8 cellular contexts compared by ENCODE assay signal in genomic region chr9:6827370-6827949, GRCh38.
DNase-seq lines count a peak whose midpoint lies in the region; ATAC-seq and TF ChIP-seq lines count a peak whose summit lies in the region.

No MANE protein-coding gene starts in this region.

- peak overlapping the region in 2 of 6 donors; percentile 14 to 49 for H3K27ac Mint-ChIP-seq in immature natural killer cell
- peak overlapping the region in 1 of 2 donors; percentile 90 for H3K27ac Mint-ChIP-seq in stimulated activated naive CD8-positive, alpha-beta T cell treated with anti-CD3 and anti-CD28 coated beads, Interleukin-15, amount 100 ng/mL, for 72 hours

- H3K36me3 ChIP-seq in adrenal gland (replicated peaks in 1 of 2) = no peaks in the 10 kb centered on the region

- H3K27ac ChIP-seq in adrenal gland = no peak overlapping the region

- peaks cover 10 to 32% of the 10 kb centered on the region in 2 donors for H3K4me1 Mint-ChIP-seq in immature natural killer cell
- peaks cover 10% of the 10 kb centered on the region for H3K4me1 Mint-ChIP-seq in stimulated activated naive CD8-positive, alpha-beta T cell treated with anti-CD3 and anti-CD28 coated beads, Interleukin-15, amount 100 ng/mL, for 72 hours

- H3K4me3 ChIP-seq in HFF-Myc (replicated peaks; ENCODE audit: low read depth, low read length) (no peak overlapping the region), adrenal gland (no peak overlapping the region)

- peak; percentile 80 for ATAC-seq in stimulated activated naive CD8-positive, alpha-beta T cell treated with anti-CD3 and anti-CD28 coated beads, Interleukin-15, amount 100 ng/mL, for 72 hours
- ATAC-seq in HG03432 (IDR thresholded peaks at IDR 0.05; ENCODE audit: unreplicated experiment) = no peak

- no peaks in the 10 kb centered on the region for H3K9me3 ChIP-seq in adrenal gland (replicated peaks in 1 of 3)

- WGBS in adrenal gland, 4 donors = 32 to 36% (median 34%) methylated on average over 3 of the region's 3 CpGs

- no peaks in the 10 kb centered on the region for H3K9me3 Mint-ChIP-seq in immature natural killer cell
- peaks cover 0 to 7% of the 10 kb centered on the region in 2 donors for H3K9me3 Mint-ChIP-seq in stimulated activated naive CD8-positive, alpha-beta T cell treated with anti-CD3 and anti-CD28 coated beads, Interleukin-15, amount 100 ng/mL, for 72 hours

- H3K4me3 Mint-ChIP-seq in immature natural killer cell = no peak overlapping the region
- H3K4me3 Mint-ChIP-seq in stimulated activated naive CD8-positive, alpha-beta T cell treated with anti-CD3 and anti-CD28 coated beads, Interleukin-15, amount 100 ng/mL, for 72 hours = no peak overlapping the region

- H3K27me3 ChIP-seq in adrenal gland = no peaks in the 10 kb centered on the region

- H3K27me3 Mint-ChIP-seq in immature natural killer cell (ENCODE audit: low read depth in 3 of 3) = no peaks in the 10 kb centered on the region
- H3K27me3 Mint-ChIP-seq in stimulated activated naive CD8-positive, alpha-beta T cell treated with anti-CD3 and anti-CD28 coated beads, Interleukin-15, amount 100 ng/mL, for 72 hours = no peaks in the 10 kb centered on the region

- DNase-seq in activated CD8-positive, alpha-beta memory T cell treated with anti-CD3 and anti-CD28 coated beads, Interleukin-2, amount 50 U/mL, for 4 hours = peak; percentile 23
- no peak for DNase-seq in activated CD8-positive, alpha-beta memory T cell treated with anti-CD3 and anti-CD28 coated beads, Interleukin-2, amount 50 U/mL, for 48 hours
- no peak for DNase-seq in HFF-Myc (ENCODE audit: extremely low read depth, low read depth)
- DNase-seq in NCI-H526 treated with DMSO at 0.1 percent for 48 hours (lab: John Stamatoyannopoulos, UW) = peak; percentile 15
- peak in 2 of 7 donors; percentile 29 to 32 for DNase-seq in adrenal gland
- peak; percentile 14 to 35 (median 31) for DNase-seq in immature natural killer cell
- DNase-seq in stimulated activated naive CD8-positive, alpha-beta T cell treated with anti-CD3 and anti-CD28 coated beads, Interleukin-15, amount 100 ng/mL, for 72 hours = peak; percentile 47 to 52

- TF ChIP-seq CTCF in HFF-Myc (IDR thresholded peaks at IDR 0.05; ENCODE audit: low read depth, low read length, missing control alignments) = peak; percentile 57
- TF ChIP-seq CTCF in adrenal gland (IDR thresholded peaks at IDR 0.05) = peak; percentile 29 to 66 (median 56)

- TF ChIP-seq POLR2A in adrenal gland (IDR thresholded peaks at IDR 0.05) = no peak

- H3K36me3 Mint-ChIP-seq in immature natural killer cell = peaks cover 0 to 25% (median 11%) of the 10 kb centered on the region in 3 donors

- intact Hi-C loops in adrenal gland (cut with DNase I) = no loop called here

- H3K4me1 ChIP-seq in adrenal gland (replicated peaks in 1 of 2) = no peaks in the 10 kb centered on the region

Comparison
In these comparisons a context has a peak if more than half of its experiments do, and no peak if none do; other contexts are left out.
1. DNase-seq: peak in activated CD8-positive, alpha-beta memory T cell treated with anti-CD3 and anti-CD28 coated beads, Interleukin-2, amount 50 U/mL, for 4 hours (single experiment), NCI-H526 treated with DMSO at 0.1 percent for 48 hours (single experiment), immature natural killer cell (3 of 3) and stimulated activated naive CD8-positive, alpha-beta T cell treated with anti-CD3 and anti-CD28 coated beads, Interleukin-15, amount 100 ng/mL, for 72 hours (2 of 2); none in activated CD8-positive, alpha-beta memory T cell treated with anti-CD3 and anti-CD28 coated beads, Interleukin-2, amount 50 U/mL, for 48 hours (single experiment) and HFF-Myc (single experiment).